In genomic region chr17:64091116-64091515, GRCh38 we compare ENCODE assay signal across 12 cellular contexts. TPM values are rescaled to one million over a fixed set of nuclear protein-coding genes. Genes with fewer than 3 reads are reported as not detected.
DNase-seq lines count a peak whose midpoint lies in the region; ATAC-seq and TF ChIP-seq lines count a peak whose summit lies in the region.
"Had no signal": no experiment of that assay in that cellular context is flagged by ENCODE, and none has a peak within 500 bp of the region (broad histone marks: within the 10 kb centered on the region; RNA-seq: fewer than 3 reads in every experiment).

No MANE protein-coding gene starts in this region.

- CTCF ChIA-PET in MCF 10A (lab: Yijun Ruan, JAX), result interaction anchor here (1.6 kb wide), 1 partner anchor 65 kb away, joined by 4 read pairs; no protein-coding TSS in a partner anchor
- CTCF ChIA-PET in activated CD8-positive, alpha-beta T cell treated with anti-CD3 and anti-CD28 coated beads for 36 hours (lab: Charles Lee), result no interaction called here

- no TSS peak for BruUV-seq in MCF 10A (replicated peaks; lab: Mats Ljungman, UMichigan)

- no peak overlapping the region for H3K4me3 ChIP-seq in breast epithelium
- H3K4me3 ChIP-seq in vagina, result no peak overlapping the region

- H3K36me3 Mint-ChIP-seq in MCF 10A (ENCODE audit: insufficient read depth, unreplicated experiment), result peaks cover 13% of the 10 kb centered on the region
- H3K36me3 Mint-ChIP-seq in activated CD8-positive, alpha-beta T cell treated with anti-CD3 and anti-CD28 coated beads for 36 hours (ENCODE audit: low read depth), result peaks cover 14% of the 10 kb centered on the region

- POLR2A ChIA-PET in MCF 10A (lab: Yijun Ruan, JAX), result interaction anchor here (0.9 to 2.1 kb wide), 2 partner anchors 8 to 16 kb away, joined by 5 to 19 read pairs; no protein-coding TSS in a partner anchor
- POLR2A ChIA-PET in activated CD8-positive, alpha-beta T cell treated with anti-CD3 and anti-CD28 coated beads for 36 hours (lab: Charles Lee), result no interaction called here

- DNase-seq in MCF 10A (ENCODE audit: unreplicated experiment), result no peak
- DNase-seq in breast epithelium (ENCODE audit: low spot score in 2 of 2), result no peak
- DNase-seq in activated CD8-positive, alpha-beta T cell treated with anti-CD3 and anti-CD28 coated beads for 36 hours, result peak; percentile 24
- DNase-seq in vagina (ENCODE audit: extremely low spot score in 2 of 2), result no peak
- DNase-seq in NK-92 (lab: John Stamatoyannopoulos, UW; ENCODE audit: unreplicated experiment), result no peak
- no peak for DNase-seq in amygdala (lab: John Stamatoyannopoulos, UW)
- DNase-seq: aorta, foreskin melanocyte, NCI-H2227 treated with DMSO at 0.1 percent for 48 hours, T-helper 9 cell had no signal

- no peaks in the 10 kb centered on the region for H3K36me3 ChIP-seq in breast epithelium
- no peaks in the 10 kb centered on the region for H3K36me3 ChIP-seq in vagina

- H3K4me1 ChIP-seq in breast epithelium (peaks cover 0 to 5% of the 10 kb centered on the region in 2 donors), vagina (peaks cover 33% of the 10 kb centered on the region)

- TF ChIP-seq POLR2A in breast epithelium (IDR thresholded peaks at IDR 0.05) (no peak), vagina (IDR thresholded peaks at IDR 0.05) (no peak)

- H3K27me3 ChIP-seq in breast epithelium, result no peaks in the 10 kb centered on the region
- H3K27me3 ChIP-seq in vagina, result no peaks in the 10 kb centered on the region

- H3K27ac ChIP-seq in breast epithelium, result no peak overlapping the region
- peak overlapping the region; percentile 27 for H3K27ac ChIP-seq in vagina

- no peaks in the 10 kb centered on the region for H3K9me3 Mint-ChIP-seq in MCF 10A (ENCODE audit: unreplicated experiment)
- H3K9me3 Mint-ChIP-seq in activated CD8-positive, alpha-beta T cell treated with anti-CD3 and anti-CD28 coated beads for 36 hours, result no peaks in the 10 kb centered on the region

- no peaks in the 10 kb centered on the region for H3K9me3 ChIP-seq in breast epithelium
- no peaks in the 10 kb centered on the region for H3K9me3 ChIP-seq in vagina

- H3K27ac Mint-ChIP-seq in MCF 10A (ENCODE audit: low read depth, unreplicated experiment), result peak overlapping the region; percentile 85
- H3K27ac Mint-ChIP-seq in activated CD8-positive, alpha-beta T cell treated with anti-CD3 and anti-CD28 coated beads for 36 hours, result peak overlapping the region; percentile 86

- TF ChIP-seq CTCF in MCF 10A (IDR thresholded peaks at IDR 0.05; ENCODE audit: unreplicated experiment) (no peak), breast epithelium (IDR thresholded peaks at IDR 0.05) (no peak), vagina (IDR thresholded peaks at IDR 0.05) (no peak)
- TF ChIP-seq CTCF in activated CD8-positive, alpha-beta T cell treated with anti-CD3 and anti-CD28 coated beads for 36 hours (IDR thresholded peaks at IDR 0.05), result no peak

- H3K4me3 Mint-ChIP-seq in MCF 10A (ENCODE audit: unreplicated experiment), result no peak overlapping the region
- peak overlapping the region; percentile 9 for H3K4me3 Mint-ChIP-seq in activated CD8-positive, alpha-beta T cell treated with anti-CD3 and anti-CD28 coated beads for 36 hours

- ATAC-seq in HG03025 (IDR thresholded peaks at IDR 0.05; ENCODE audit: low FRiP score, unreplicated experiment) (peak; percentile 41), HG02938 (IDR thresholded peaks at IDR 0.05; ENCODE audit: unreplicated experiment) (no peak)
- peak; percentile 77 for ATAC-seq in activated CD8-positive, alpha-beta T cell treated with anti-CD3 and anti-CD28 coated beads for 36 hours

- peaks cover 26% of the 10 kb centered on the region for H3K4me1 Mint-ChIP-seq in MCF 10A (ENCODE audit: insufficient read depth, unreplicated experiment)
- H3K4me1 Mint-ChIP-seq in activated CD8-positive, alpha-beta T cell treated with anti-CD3 and anti-CD28 coated beads for 36 hours (ENCODE audit: low read depth), result peaks cover 69% of the 10 kb centered on the region

- intact Hi-C loops in MCF 10A (cut with micrococcal nuclease) (no loop called here), breast epithelium (cut with DNase I; ENCODE audit: low total_unique reads) (no loop called here), vagina (cut with DNase I) (no loop called here)
- intact Hi-C loops in activated CD8-positive, alpha-beta T cell treated with anti-CD3 and anti-CD28 coated beads for 36 hours (cut with micrococcal nuclease), result no loop called here

- H3K27me3 Mint-ChIP-seq in MCF 10A (ENCODE audit: insufficient read depth, unreplicated experiment), result no peaks in the 10 kb centered on the region
- no peaks in the 10 kb centered on the region for H3K27me3 Mint-ChIP-seq in activated CD8-positive, alpha-beta T cell treated with anti-CD3 and anti-CD28 coated beads for 36 hours

RNA-seq across cellular contexts. Expression of gene ERN1, which starts 38.8 kb away (rescaled TPM):
- total RNA-seq in MCF 10A (2022) (79.5 and 87.0 TPM in 2 replicates), breast epithelium (10 to 100 TPM; 13.1 to 40.8 (median 34.7) TPM), vagina (31.4 TPM)
- 10 to 100 TPM; 19.2 to 23.6 TPM for total RNA-seq in activated CD8-positive, alpha-beta T cell treated with anti-CD3 and anti-CD28 coated beads for 36 hours
